Comparison of ENCODE assay signal across 9 cellular contexts in the genomic region with DNA sequence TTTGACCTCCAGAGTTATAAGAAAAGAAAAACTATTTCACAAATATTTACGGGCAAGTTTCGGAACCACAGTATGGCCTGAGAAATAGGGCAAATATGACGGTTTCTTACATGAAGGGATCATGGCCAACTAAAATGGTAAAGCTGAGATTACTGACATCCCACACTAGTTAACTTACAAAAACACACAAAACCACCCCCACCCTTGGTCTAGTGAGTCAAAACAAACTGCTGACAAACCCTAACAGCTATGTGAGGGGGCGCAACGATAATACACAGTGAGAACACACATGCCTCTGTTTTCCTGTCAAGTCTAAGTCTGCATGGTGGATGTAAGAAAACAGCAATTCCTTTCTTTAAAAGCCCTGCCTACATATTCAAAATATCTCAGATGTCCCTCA. TPM values are rescaled to one million over a fixed set of nuclear protein-coding genes. Genes with fewer than 3 reads are reported as not detected.
DNase-seq lines count a peak whose midpoint lies in the region; ATAC-seq and TF ChIP-seq lines count a peak whose summit lies in the region.
"Had no signal": no experiment of that assay in that cellular context is flagged by ENCODE, and none has a peak within 500 bp of the region (broad histone marks: within the 10 kb centered on the region; RNA-seq: fewer than 3 reads in every experiment).

No MANE protein-coding gene starts in this region.

- no TSS peak for BruUV-seq in PC-3 (replicated peaks; lab: Mats Ljungman, UMichigan)

- H3K36me3 ChIP-seq in PC-3 (ENCODE audit: low read depth, low read length): 0 out of 2 replicates have a peak, but pooled peaks cover 3% of the 10 kb centered on the region

- H3K4me2 ChIP-seq in PC-3 (ENCODE audit: low read length): peak overlapping the region; percentile 71

- no peaks in the 10 kb centered on the region for H3K27me3 ChIP-seq in PC-3 (ENCODE audit: low read length)

- POLR2A ChIA-PET in PC-3 (lab: Charles Lee; ENCODE audit: unreplicated experiment): no interaction called here

- intact Hi-C loops in PC-3 (cut with micrococcal nuclease): no loop called here

- ATAC-seq in GM21390 (IDR thresholded peaks at IDR 0.05; ENCODE audit: unreplicated experiment): peak; percentile 44
- peak; percentile 87 for ATAC-seq in PC-3
- ATAC-seq: HCT116 had no signal

- peak overlapping the region; percentile 65 for H3K27ac ChIP-seq in PC-3 (ENCODE audit: low read length)

- 0 out of 2 replicates have a peak overlapping the region, but pooled peaks have one; percentile 10 for H3K9ac ChIP-seq in PC-3 (ENCODE audit: low read length)

- CTCF ChIA-PET in PC-3 (lab: Charles Lee): interaction anchor here (0.6 to 0.7 kb wide), 2 partner anchors 10 to 286 kb away, joined by 3 to 4 read pairs; no protein-coding TSS in a partner anchor

- H3K4me1 ChIP-seq in PC-3 (ENCODE audit: insufficient read depth, low read length): peaks cover 30% of the 10 kb centered on the region

- TF ChIP-seq CTCF in PC-3 (conservative IDR thresholded peaks at IDR 0.05; ENCODE audit: low read depth, low read length) (0 out of 2 replicates have a peak, but pooled peaks have one; percentile 17), fibroblast of villous mesenchyme (IDR thresholded peaks at IDR 0.05; ENCODE audit: insufficient read depth, low read depth, low read length) (no peak)

- H3K4me3 ChIP-seq in PC-3 (ENCODE audit: low read length) (no peak overlapping the region; the same call in 1 of the 2 replicates), fibroblast of villous mesenchyme (ENCODE audit: low read depth, low read length) (no peak overlapping the region)

- no peak for TF ChIP-seq POLR2A in erythroblast (IDR thresholded peaks at IDR 0.05; ENCODE audit: low read length)

- DNase-seq in EH (ENCODE audit: low read depth) (peak; percentile 77), PC-3 (peak; percentile 89), fibroblast of villous mesenchyme (ENCODE audit: low read depth) (peak; percentile 84), HuH-7 (ENCODE audit: low spot score) (no peak), NCI-H526 treated with DMSO at 0.1 percent for 48 hours (lab: John Stamatoyannopoulos, UW) (no peak), dermis blood vessel endothelial cell (no peak), erythroblast (lab: John Stamatoyannopoulos, UW) (no peak)

- H4K20me1 ChIP-seq in PC-3 (ENCODE audit: low read length): no peaks in the 10 kb centered on the region

- no peaks in the 10 kb centered on the region for H3K9me3 ChIP-seq in PC-3 (ENCODE audit: low read length)

- no peak overlapping the region for H2AFZ ChIP-seq in PC-3 (ENCODE audit: low read length)

- H3K9me2 ChIP-seq in PC-3 (replicated peaks; ENCODE audit: low read length): no peaks in the 10 kb centered on the region

- no peaks in the 10 kb centered on the region for H3F3A ChIP-seq in PC-3 (ENCODE audit: low read length, unreplicated experiment)

- H3K79me2 ChIP-seq in PC-3 (ENCODE audit: low read length): no peaks in the 10 kb centered on the region

RNA-seq across cellular contexts. Expression of a gene that starts 32.3 kb away (rescaled TPM):
- total RNA-seq in PC-3 (2014; rRNA removed) (20.0 and 23.9 TPM in 2 replicates), fibroblast of villous mesenchyme (39.0 and 40.6 TPM in 2 replicates), dermis blood vessel endothelial cell (27.7 and 28.7 TPM in 2 replicates)

Comparison
In these comparisons a context has a peak if more than half of its experiments do, and no peak if none do; other contexts are left out.
1. DNase-seq: peak in EH (single experiment), PC-3 (single experiment) and fibroblast of villous mesenchyme (single experiment); none in HuH-7 (single experiment), NCI-H526 treated with DMSO at 0.1 percent for 48 hours (single experiment), dermis blood vessel endothelial cell (single experiment) and erythroblast (0 of 2).